In the genomic region with DNA sequence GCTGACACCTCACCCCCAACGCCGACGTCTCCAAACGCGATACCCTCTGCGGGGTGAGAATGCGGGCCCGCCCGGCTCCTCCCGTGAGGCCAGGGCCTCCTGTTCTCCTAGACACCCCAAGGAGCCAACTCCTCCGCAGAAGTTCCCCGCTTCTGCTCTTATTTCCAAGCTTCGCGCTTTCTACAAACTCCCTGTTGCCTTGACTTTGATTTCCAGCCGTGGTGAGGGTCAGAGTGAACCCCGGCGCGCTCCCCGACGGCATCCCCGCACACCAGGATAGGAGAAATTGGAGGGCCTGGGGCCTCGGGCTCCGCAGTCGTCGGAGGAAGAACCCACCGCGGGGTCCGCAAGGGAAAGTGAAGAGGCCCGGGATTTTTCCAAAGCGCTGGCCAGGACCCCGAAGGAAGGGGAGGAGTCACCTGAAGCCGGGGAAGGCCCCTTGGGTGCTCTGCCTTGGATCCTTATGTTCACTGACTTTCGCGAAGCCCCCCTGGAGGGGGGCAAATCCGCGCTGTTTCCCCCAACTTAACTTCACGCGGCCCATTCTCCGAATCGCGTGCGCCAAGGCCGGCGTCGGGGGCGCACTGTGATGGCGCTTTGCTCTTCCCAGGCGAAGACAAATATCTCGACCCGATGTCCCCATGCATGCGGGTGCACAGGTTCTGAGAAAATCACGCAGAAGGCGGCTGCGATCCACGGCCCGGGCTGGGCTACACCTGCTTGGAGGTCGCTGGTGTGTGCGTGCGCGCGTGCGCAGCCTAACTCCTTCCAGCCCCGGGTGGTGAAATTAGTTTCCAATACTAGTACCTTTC, we compare ENCODE assay signal across 13 cellular contexts. TPM values are rescaled to one million over a fixed set of nuclear protein-coding genes. Genes with fewer than 3 reads are reported as not detected.
DNase-seq lines count a peak whose midpoint lies in the region; ATAC-seq and TF ChIP-seq lines count a peak whose summit lies in the region.
"Had no signal": no experiment of that assay in that cellular context is flagged by ENCODE, and none has a peak within 500 bp of the region (broad histone marks: within the 10 kb centered on the region; RNA-seq: fewer than 3 reads in every experiment).

No MANE protein-coding gene starts in this region.

- H3K9ac ChIP-seq in NT2/D1 (ENCODE audit: insufficient read length, low read depth): peak overlapping the region; percentile 21
- no peak overlapping the region for H3K9ac ChIP-seq in iPS-20b (ENCODE audit: low read depth, low read length)

- no peaks in the 10 kb centered on the region for H3K9me2 ChIP-seq in GM23338 (ENCODE audit: insufficient read depth)

- H3K4me1 ChIP-seq in GM23338 (ENCODE audit: insufficient read depth): peaks cover 35% of the 10 kb centered on the region
- no peaks in the 10 kb centered on the region for H3K4me1 ChIP-seq in NT2/D1 (ENCODE audit: insufficient read depth, insufficient read length)
- peaks cover 16% of the 10 kb centered on the region for H3K4me1 ChIP-seq in iPS-20b (ENCODE audit: insufficient read depth, low read length)
- H3K4me1 ChIP-seq in SJCRH30: no peaks in the 10 kb centered on the region

- H3K4me3 Mint-ChIP-seq in GM23338: peak overlapping the region; percentile 67

- H4K20me1 ChIP-seq in GM23338 (replicated peaks; ENCODE audit: insufficient read depth): no peaks in the 10 kb centered on the region

- H3F3A ChIP-seq in GM23338 (replicated peaks; ENCODE audit: low read depth): peaks cover 15% of the 10 kb centered on the region

- peak; percentile 0; the same call in 2 of the 3 replicates for ATAC-seq in GM23338

- H3K36me3 ChIP-seq in GM23338 (ENCODE audit: insufficient read depth) (no peaks in the 10 kb centered on the region), NT2/D1 (ENCODE audit: insufficient read depth, insufficient read length, low read length) (no peaks in the 10 kb centered on the region), iPS-20b (ENCODE audit: insufficient read depth, low read depth, low read length) (no peaks in the 10 kb centered on the region), SJCRH30 (no peaks in the 10 kb centered on the region)

- H3K27me3 ChIP-seq in GM23338 (ENCODE audit: insufficient read depth) (peaks cover 92% of the 10 kb centered on the region), NT2/D1 (ENCODE audit: insufficient read depth, insufficient read length) (peaks cover 85% of the 10 kb centered on the region), iPS-20b (ENCODE audit: insufficient read depth, low read length) (peaks cover 97% of the 10 kb centered on the region), SJCRH30 (no peaks in the 10 kb centered on the region)

- H3K36me3 Mint-ChIP-seq in GM23338 (ENCODE audit: low read depth): no peaks in the 10 kb centered on the region; the same call in 2 of the 3 replicates
- H3K36me3 Mint-ChIP-seq: memory B cell had no signal

- peak overlapping the region; percentile 99 for H2AFZ ChIP-seq in GM23338

- H3K4me3 ChIP-seq in GM23338 (peak overlapping the region; percentile 61), NT2/D1 (ENCODE audit: insufficient read length, low read depth) (peak overlapping the region; percentile 4), iPS-20b (ENCODE audit: low read length) (peak overlapping the region; percentile 62), SJCRH30 (no peak overlapping the region)

- peak overlapping the region; percentile 88 for H3K4me2 ChIP-seq in GM23338

- H3K27ac ChIP-seq in GM23338 (ENCODE audit: low read depth) (no peak overlapping the region), iPS-20b (ENCODE audit: low read length) (no peak overlapping the region), SJCRH30 (no peak overlapping the region)
- H3K27ac ChIP-seq: epithelial cell of prostate, HL-60 had no signal

- H3K4me1 Mint-ChIP-seq in GM23338: peaks cover 41% of the 10 kb centered on the region

- H3K79me2 ChIP-seq in GM23338 (replicated peaks; ENCODE audit: insufficient read depth): no peaks in the 10 kb centered on the region

- peak; percentile 68 to 76 for DNase-seq in NCI-H524 (lab: John Stamatoyannopoulos, UW)
- DNase-seq in NCI-H524 treated with DMSO at 0.1 percent for 48 hours (lab: John Stamatoyannopoulos, UW): no peak
- peak; percentile 44 for DNase-seq in GM23338 (ENCODE audit: low spot score)
- DNase-seq in NT2/D1 (ENCODE audit: low read depth, low spot score): no peak
- DNase-seq in SJCRH30: no peak
- no peak for DNase-seq in activated CD8-positive, alpha-beta memory T cell treated with anti-CD3 and anti-CD28 coated beads for 24 hours
- no peak for DNase-seq in activated gamma-delta T cell treated with Interleukin-2 at 50 U/mL for 16 hours
- DNase-seq: activated effector memory CD4-positive, alpha-beta T cell treated with anti-CD3 and anti-CD28 coated beads, Interleukin-2, amount 50 U/mL, for 16 hours; central memory CD4-positive, alpha-beta T cell had no signal

- no peaks in the 10 kb centered on the region for H3K9me3 ChIP-seq in NT2/D1 (ENCODE audit: insufficient read depth, low read length)
- no peaks in the 10 kb centered on the region for H3K9me3 ChIP-seq in iPS-20b (ENCODE audit: insufficient read depth, low read depth, low read length)
- H3K9me3 ChIP-seq in SJCRH30 (replicated peaks): no peaks in the 10 kb centered on the region

- peaks cover 79% of the 10 kb centered on the region for H3K27me3 Mint-ChIP-seq in GM23338 (ENCODE audit: insufficient read depth, low read depth, poor library complexity)

- H3K27ac Mint-ChIP-seq in GM23338: no peak overlapping the region
- H3K27ac Mint-ChIP-seq: memory B cell had no signal

- no peak for TF ChIP-seq CTCF in GM23338 (conservative IDR thresholded peaks at IDR 0.05; ENCODE audit: low read depth in 2 of 2)

- H3K9me3 Mint-ChIP-seq in GM23338: peaks cover 3% of the 10 kb centered on the region; the same call in 2 of the 3 replicates
- H3K9me3 Mint-ChIP-seq: memory B cell had no signal

TF ChIP-seq in GM23338, 12 proteins besides CTCF, POLR2A, EP300 and RAD21:
- TF ChIP-seq EZH2phosphoT487 (IDR thresholded peaks at IDR 0.05; ENCODE audit: unreplicated experiment) (no peak), CREB1 (CRISPR knock-in tag; IDR thresholded peaks at IDR 0.05; ENCODE audit: low read depth) (0 out of 2 replicates have a peak, but pooled peaks have one; percentile 12), POLR2AphosphoS5 (IDR thresholded peaks at IDR 0.05; ENCODE audit: low read depth) (no peak)

RNA-seq across cellular contexts. Expression of a gene that starts 3.0 kb away (rescaled TPM):
- 1.2 and 2.2 TPM in 2 replicates for total RNA-seq in GM23338 (2014; rRNA removed; shearing (Covaris generic))
- 0.55 and 0.61 TPM in 2 replicates for polyA plus RNA-seq in GM23338 (2016; fragmentation: Nextera tagmentation; extraction: Ambion mirVana)
- 5.5 and 6.3 TPM in 2 replicates for total RNA-seq in SJCRH30 (2014; rRNA removed; shearing (Covaris generic))

Comparison
In these comparisons a context has a peak if more than half of its experiments do, and no peak if none do; other contexts are left out.
1. DNase-seq: peak in NCI-H524 (2 of 2) and GM23338 (single experiment); none in NCI-H524 treated with DMSO at 0.1 percent for 48 hours (single experiment), NT2/D1 (single experiment), SJCRH30 (0 of 2), activated CD8-positive, alpha-beta memory T cell treated with anti-CD3 and anti-CD28 coated beads for 24 hours (single experiment) and activated gamma-delta T cell treated with Interleukin-2 at 50 U/mL for 16 hours (single experiment).